ENCODE assay signal across 21 cellular contexts in genomic region chr10:34010891-34011290, GRCh38.
DNase-seq lines count a peak whose midpoint lies in the region; ATAC-seq and TF ChIP-seq lines count a peak whose summit lies in the region.
"Had no signal": no experiment of that assay in that cellular context is flagged by ENCODE, and none has a peak within 500 bp of the region (broad histone marks: within the 10 kb centered on the region; RNA-seq: fewer than 3 reads in every experiment).

No MANE protein-coding gene starts in this region.

- H3K4me3 Mint-ChIP-seq in nephron progenitor cell = no peak overlapping the region
- H3K4me3 Mint-ChIP-seq in activated naive CD8-positive, alpha-beta T cell treated with anti-CD3 and anti-CD28 coated beads for 36 hours = no peak overlapping the region
- H3K4me3 Mint-ChIP-seq: B cell, IgD-negative memory B cell had no signal

- peaks cover 19% of the 10 kb centered on the region for H3K4me1 Mint-ChIP-seq in nephron progenitor cell
- H3K4me1 Mint-ChIP-seq in activated naive CD8-positive, alpha-beta T cell treated with anti-CD3 and anti-CD28 coated beads for 36 hours = no peaks in the 10 kb centered on the region
- H3K4me1 Mint-ChIP-seq: B cell, IgD-negative memory B cell had no signal

- no peaks in the 10 kb centered on the region; the same call in 1 of the 2 replicates for H3K27me3 ChIP-seq in MG63
- H3K27me3 ChIP-seq: hepatocyte, ovary had no signal

- no peaks in the 10 kb centered on the region for H3K36me3 ChIP-seq in MG63
- H3K36me3 ChIP-seq: ovary had no signal

- H3K4me3 ChIP-seq in MG63 = no peak overlapping the region
- H3K4me3 ChIP-seq: hepatocyte, ovary, skin epidermis had no signal

- peak overlapping the region; percentile 58 for H3K27ac Mint-ChIP-seq in nephron progenitor cell
- no peak overlapping the region for H3K27ac Mint-ChIP-seq in activated naive CD8-positive, alpha-beta T cell treated with anti-CD3 and anti-CD28 coated beads for 36 hours
- H3K27ac Mint-ChIP-seq: B cell, IgD-negative memory B cell had no signal

- peaks cover 9% of the 10 kb centered on the region for H3K27me3 Mint-ChIP-seq in nephron progenitor cell (ENCODE audit: low read depth, poor library complexity)
- H3K27me3 Mint-ChIP-seq in activated naive CD8-positive, alpha-beta T cell treated with anti-CD3 and anti-CD28 coated beads for 36 hours = peaks cover 3% of the 10 kb centered on the region
- H3K27me3 Mint-ChIP-seq: B cell, IgD-negative memory B cell had no signal

- DNase-seq in CMK (ENCODE audit: low read depth) (peak; percentile 94), MG63 (peak; percentile 49), astrocyte of the hippocampus (ENCODE audit: low read depth, low spot score) (peak; percentile 44), nephron progenitor cell (no peak), DMS79 (lab: John Stamatoyannopoulos, UW) (no peak)
- no peak for DNase-seq in activated naive CD8-positive, alpha-beta T cell treated with anti-CD3 and anti-CD28 coated beads for 36 hours
- DNase-seq: activated CD4-positive, CD25-positive, alpha-beta regulatory T cell; activated effector memory CD4-positive, alpha-beta T cell treated with Interleukin-2 at 50 U/mL for 16 hours; aorta; NCI-H1105; NCI-H2171; NCI-H82; ovary; stimulated activated CD4-positive, alpha-beta T cell treated with anti-CD3 and anti-CD28 coated beads, Interleukin-4, amount 100 ng/mL, for 24 hours; stimulated activated CD8-positive, alpha-beta memory T cell treated with anti-CD3 and anti-CD28 coated beads, Interleukin-4, amount 100 ng/mL, for 48 hours had no signal

- H3K36me3 Mint-ChIP-seq in nephron progenitor cell (ENCODE audit: low read depth) = peaks cover 4% of the 10 kb centered on the region
- no peaks in the 10 kb centered on the region for H3K36me3 Mint-ChIP-seq in activated naive CD8-positive, alpha-beta T cell treated with anti-CD3 and anti-CD28 coated beads for 36 hours
- H3K36me3 Mint-ChIP-seq: IgD-negative memory B cell had no signal

- no peaks in the 10 kb centered on the region for H3K9me3 ChIP-seq in MG63
- H3K9me3 ChIP-seq: ovary had no signal

- TF ChIP-seq CTCF in nephron progenitor cell (IDR thresholded peaks at IDR 0.05) = no peak

- H3K9me3 Mint-ChIP-seq in nephron progenitor cell = peaks cover 8% of the 10 kb centered on the region
- no peaks in the 10 kb centered on the region for H3K9me3 Mint-ChIP-seq in activated naive CD8-positive, alpha-beta T cell treated with anti-CD3 and anti-CD28 coated beads for 36 hours

- ATAC-seq in HG02885 (IDR thresholded peaks at IDR 0.05; ENCODE audit: poor library complexity, unreplicated experiment) = no peak
- ATAC-seq in HG02840 (IDR thresholded peaks at IDR 0.05; ENCODE audit: low FRiP score, unreplicated experiment) = no peak

Comparison
In these comparisons a context has a peak if more than half of its experiments do, and no peak if none do; other contexts are left out.
1. DNase-seq: peak in CMK (single experiment), MG63 (single experiment) and astrocyte of the hippocampus (single experiment); none in nephron progenitor cell (single experiment), DMS79 (single experiment) and activated naive CD8-positive, alpha-beta T cell treated with anti-CD3 and anti-CD28 coated beads for 36 hours (single experiment).